ENCODE assay signal across 10 cellular contexts in the genomic region with DNA sequence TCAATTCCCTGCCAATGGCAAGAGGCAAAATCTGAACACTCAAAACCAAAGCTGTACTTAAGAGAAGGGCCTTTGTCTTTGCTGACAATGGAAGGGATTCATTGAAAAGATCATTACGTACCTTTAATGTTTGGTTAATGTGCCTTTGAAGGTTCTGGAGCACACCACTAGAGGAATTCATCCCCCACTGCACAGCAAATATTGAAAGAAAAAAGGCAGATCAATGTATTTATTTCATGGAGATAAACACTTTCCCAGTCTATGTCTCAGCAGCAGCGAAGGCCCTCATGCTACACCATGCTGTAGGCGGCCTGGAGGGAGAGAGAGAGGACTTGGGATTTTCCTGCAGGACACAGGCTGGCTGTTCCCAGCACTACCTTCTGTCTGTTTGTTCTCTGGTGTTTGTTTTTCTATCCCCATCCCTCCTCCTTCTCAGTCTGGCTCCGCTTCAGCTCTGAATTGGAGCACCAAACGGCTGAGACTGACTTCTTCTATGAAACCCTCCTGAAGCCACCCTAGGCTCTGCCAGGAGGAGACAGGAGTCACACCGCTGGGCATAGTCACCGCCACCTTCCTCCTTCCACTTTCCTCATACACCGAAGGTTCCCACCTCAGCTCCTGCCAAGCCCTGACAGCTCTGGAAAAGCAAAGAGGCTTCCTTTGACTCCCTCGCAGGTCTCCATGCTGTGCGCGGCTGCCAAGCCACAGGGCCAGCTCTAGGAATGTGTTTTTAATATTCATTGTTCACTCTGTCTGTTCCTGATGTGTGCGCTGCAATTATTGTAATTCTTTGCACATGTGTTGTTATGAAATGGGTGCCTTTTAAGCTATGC.
DNase-seq lines count a peak whose midpoint lies in the region; ATAC-seq and TF ChIP-seq lines count a peak whose summit lies in the region.
"Had no signal": no experiment of that assay in that cellular context is flagged by ENCODE, and none has a peak within 500 bp of the region (broad histone marks: within the 10 kb centered on the region; RNA-seq: fewer than 3 reads in every experiment).

No MANE protein-coding gene starts in this region.

- intact Hi-C loops in PC-3 (cut with micrococcal nuclease), result no loop called here

- no TSS peak for BruUV-seq in PC-3 (replicated peaks; lab: Mats Ljungman, UMichigan)

- peak; percentile 78 for ATAC-seq in PC-3
- ATAC-seq: stimulated activated effector memory CD8-positive, alpha-beta T cell treated with anti-CD3 and anti-CD28 coated beads, Interleukin-12 subunit alpha, Interleukin-12 subunit beta, amount 100 ng/mL, for 72 hours had no signal

- no peak overlapping the region for H3K23ac ChIP-seq in mesendoderm (ENCODE audit: low read length)

- no peaks in the 10 kb centered on the region for H3K79me1 ChIP-seq in mesendoderm (ENCODE audit: low read length)

- H3K79me2 ChIP-seq in PC-3 (ENCODE audit: low read length) (no peaks in the 10 kb centered on the region), mesendoderm (ENCODE audit: control insufficient read depth, insufficient read depth, low read length) (no peaks in the 10 kb centered on the region)

- H3K4me3 ChIP-seq in PC-3 (ENCODE audit: low read length) (no peak overlapping the region), Peyer's patch (no peak overlapping the region), mesendoderm (ENCODE audit: low read length) (no peak overlapping the region)

- no peak overlapping the region for H2BK15ac ChIP-seq in mesendoderm (replicated peaks; ENCODE audit: low read depth)

- H3K27ac ChIP-seq in PC-3 (ENCODE audit: low read length) (no peak overlapping the region), Peyer's patch (no peak overlapping the region), mesendoderm (ENCODE audit: low read depth, low read length) (no peak overlapping the region)

- POLR2A ChIA-PET in PC-3 (lab: Charles Lee; ENCODE audit: unreplicated experiment), result no interaction called here

- no peak overlapping the region for H2BK5ac ChIP-seq in mesendoderm (ENCODE audit: low read length)

- H3K27me3 ChIP-seq in PC-3 (ENCODE audit: low read length) (no peaks in the 10 kb centered on the region), Peyer's patch (no peaks in the 10 kb centered on the region), mesendoderm (ENCODE audit: insufficient read depth, low read length, poor library complexity) (no peaks in the 10 kb centered on the region)

- no peaks in the 10 kb centered on the region for H3F3A ChIP-seq in PC-3 (ENCODE audit: low read length, unreplicated experiment)

- no peak overlapping the region for H3K4me2 ChIP-seq in PC-3 (ENCODE audit: low read length)
- H3K4me2 ChIP-seq in mesendoderm (ENCODE audit: low read length), result no peak overlapping the region

- CTCF ChIA-PET in PC-3 (lab: Charles Lee), result no interaction called here

- H3K18ac ChIP-seq in mesendoderm (ENCODE audit: low read length), result no peak overlapping the region

- H3K4me1 ChIP-seq in PC-3 (ENCODE audit: insufficient read depth, low read length), result no peaks in the 10 kb centered on the region
- H3K4me1 ChIP-seq in Peyer's patch, result no peaks in the 10 kb centered on the region
- H3K4me1 ChIP-seq in mesendoderm (ENCODE audit: control insufficient read depth, low read depth, low read length), result no peaks in the 10 kb centered on the region

- no peak overlapping the region for H3K4ac ChIP-seq in mesendoderm (ENCODE audit: low read depth, low read length)

- no peak overlapping the region for H2BK120ac ChIP-seq in mesendoderm (ENCODE audit: low read depth, low read length)

- H3K9me3 ChIP-seq in PC-3 (ENCODE audit: low read length) (no peaks in the 10 kb centered on the region), Peyer's patch (no peaks in the 10 kb centered on the region)

- no peak overlapping the region for H2AFZ ChIP-seq in PC-3 (ENCODE audit: low read length)

- H3K36me3 ChIP-seq in PC-3 (ENCODE audit: low read depth, low read length) (no peaks in the 10 kb centered on the region), Peyer's patch (no peaks in the 10 kb centered on the region), mesendoderm (ENCODE audit: control insufficient read depth, insufficient read depth, low read length) (no peaks in the 10 kb centered on the region)

- WGBS in mesendoderm (ENCODE audit: extremely low coverage, insufficient coverage, low lambda C conversion rate), result no CpG with 5 or more reads among the region's 12 CpGs

- no peaks in the 10 kb centered on the region for H3K9me2 ChIP-seq in PC-3 (replicated peaks; ENCODE audit: low read length)

- H4K20me1 ChIP-seq in PC-3 (ENCODE audit: low read length), result no peaks in the 10 kb centered on the region

- H3K56ac ChIP-seq in mesendoderm (ENCODE audit: low read length), result no peak overlapping the region

- no peak for TF ChIP-seq POLR2A in Peyer's patch (IDR thresholded peaks at IDR 0.05)

- peak; percentile 25 for DNase-seq in HuH-7.5 (ENCODE audit: low spot score)
- no peak for DNase-seq in PC-3
- DNase-seq in fibroblast of the conjunctiva (ENCODE audit: low read depth), result peak; percentile 9
- peak; percentile 33 for DNase-seq in superior temporal gyrus (ENCODE audit: extremely low spot score)
- no peak for DNase-seq in Peyer's patch
- no peak for DNase-seq in mesendoderm
- DNase-seq in stimulated activated CD4-positive, alpha-beta T cell treated with anti-CD3 and anti-CD28 coated beads, Interleukin-12 subunit alpha, Interleukin-12 subunit beta, amount 100 ng/mL, for 4 hours, result no peak
- no peak for DNase-seq in stimulated activated CD4-positive, alpha-beta T cell treated with anti-CD3 and anti-CD28 coated beads, Interleukin-15, amount 100 ng/mL, for 24 hours
- DNase-seq: kidney had no signal

- TF ChIP-seq CTCF in PC-3 (conservative IDR thresholded peaks at IDR 0.05; ENCODE audit: low read depth, low read length), result no peak
- TF ChIP-seq CTCF in Peyer's patch (IDR thresholded peaks at IDR 0.05), result no peak

- H3K9ac ChIP-seq in PC-3 (ENCODE audit: low read length) (no peak overlapping the region), mesendoderm (ENCODE audit: low read length) (no peak overlapping the region)

- no peak overlapping the region for H4K8ac ChIP-seq in mesendoderm (ENCODE audit: low read depth, low read length)

- no peak overlapping the region for H4K5ac ChIP-seq in mesendoderm (ENCODE audit: low read length)

- H2AK5ac ChIP-seq in mesendoderm (ENCODE audit: low read length), result no peak overlapping the region

Comparison
In these comparisons a context has a peak if more than half of its experiments do, and no peak if none do; other contexts are left out.
1. DNase-seq: peak in HuH-7.5 (single experiment), fibroblast of the conjunctiva (single experiment) and superior temporal gyrus (single experiment); none in PC-3 (single experiment), Peyer's patch (0 of 3), mesendoderm (single experiment), stimulated activated CD4-positive, alpha-beta T cell treated with anti-CD3 and anti-CD28 coated beads, Interleukin-12 subunit alpha, Interleukin-12 subunit beta, amount 100 ng/mL, for 4 hours (single experiment) and stimulated activated CD4-positive, alpha-beta T cell treated with anti-CD3 and anti-CD28 coated beads, Interleukin-15, amount 100 ng/mL, for 24 hours (single experiment).